ENCODE assay signal across 8 cellular contexts in the genomic region with DNA sequence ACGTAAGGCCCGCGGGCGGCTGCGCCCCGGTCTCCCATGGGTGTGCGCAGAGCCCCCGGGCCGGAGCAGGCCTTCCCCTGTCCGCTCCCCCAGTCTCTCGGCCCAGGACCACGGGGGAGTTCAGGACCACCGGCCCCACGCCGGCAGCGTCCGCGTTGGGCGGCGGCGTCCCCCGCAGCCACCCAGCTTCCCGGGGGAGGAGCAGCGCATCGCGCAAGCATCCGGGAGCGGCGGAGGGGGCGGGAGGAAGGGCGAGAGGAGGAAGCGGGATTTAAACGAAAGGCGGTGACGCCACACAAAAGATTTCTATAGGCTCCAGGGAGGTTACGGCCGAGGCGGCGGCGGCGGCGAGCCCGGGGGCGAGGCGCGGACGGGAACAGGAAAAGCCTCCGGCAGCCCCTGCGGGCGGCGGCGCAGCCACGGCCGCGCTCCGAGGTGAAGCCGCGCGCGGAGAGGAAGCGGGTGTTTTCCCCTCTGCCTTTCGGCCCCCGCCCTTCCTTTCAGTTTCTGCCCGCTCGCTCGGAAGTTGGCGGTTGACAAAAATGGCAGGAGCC. TPM values are rescaled to one million over a fixed set of nuclear protein-coding genes. Genes with fewer than 3 reads are reported as not detected.
A peak's percentile ranks its signal among the peaks of the same experiment; 100 is the strongest.
DNase-seq lines count a peak whose midpoint lies in the region; ATAC-seq and TF ChIP-seq lines count a peak whose summit lies in the region.

A gene (plus strand): TSS at position 298 of the 554 bp plus-strand sequence. CDS start 1,349 bp downstream, outside the sequence.

- H3K4me3 Mint-ChIP-seq in T-helper 2 cell treated with Interferon-gamma antibody and Interleukin-4, amounts not matched to agents 5 μg/mL and 100 μg/mL, for 36 hours: peak within 1 kb of the TSS; percentile 99

- H3K27me3 ChIP-seq in right cardiac atrium (ENCODE audit: control insufficient read depth, insufficient read depth) (no peaks in the 10 kb centered on the region), rectal smooth muscle tissue (ENCODE audit: control insufficient read depth, insufficient read depth, low read length) (no peaks in the 10 kb centered on the region), uterus (no peaks in the 10 kb centered on the region)

- H3K36me3 Mint-ChIP-seq in T-helper 2 cell treated with Interferon-gamma antibody and Interleukin-4, amounts not matched to agents 5 μg/mL and 100 μg/mL, for 36 hours (ENCODE audit: low read depth): peaks cover 43% of the 10 kb centered on the region

- H3K27me3 Mint-ChIP-seq in T-helper 2 cell treated with Interferon-gamma antibody and Interleukin-4, amounts not matched to agents 5 μg/mL and 100 μg/mL, for 36 hours (ENCODE audit: low read depth): no peaks in the 10 kb centered on the region

- H3K4me1 Mint-ChIP-seq in T-helper 2 cell treated with Interferon-gamma antibody and Interleukin-4, amounts not matched to agents 5 μg/mL and 100 μg/mL, for 36 hours (ENCODE audit: low read depth): peaks cover 53% of the 10 kb centered on the region

- H3K4me1 ChIP-seq in right cardiac atrium (ENCODE audit: control insufficient read depth, insufficient read depth, low read length) (no peaks in the 10 kb centered on the region), rectal smooth muscle tissue (ENCODE audit: control insufficient read depth, insufficient read depth, low read length) (peaks cover 18% of the 10 kb centered on the region), uterus (peaks cover 3 to 15% of the 10 kb centered on the region in 2 donors)

- intact Hi-C loops in right cardiac atrium (cut with DNase I) (loop anchor here in 3 of 4 donors (5.0 to 10.0 kb wide), 2 partner anchors 94 to 97 kb away; no protein-coding TSS in a partner anchor), uterus (cut with DNase I; ENCODE audit: low total_unique reads) (no loop called here)

- peak within 1 kb of the TSS; percentile 92 for H3K27ac ChIP-seq in right cardiac atrium (ENCODE audit: low read length)
- peak within 1 kb of the TSS; percentile 92 for H3K27ac ChIP-seq in rectal smooth muscle tissue (ENCODE audit: low read depth, low read length)
- peak within 1 kb of the TSS; percentile 92 to 98 for H3K27ac ChIP-seq in uterus

- TF ChIP-seq CTCF in uterus (IDR thresholded peaks at IDR 0.05): peak in 1 of 4 experiments; percentile 13

- DNase-seq in NCI-H187 treated with DMSO at 0.1 percent for 48 hours (lab: John Stamatoyannopoulos, UW): peak; percentile 22
- DNase-seq in T-helper 2 cell treated with Interferon-gamma antibody and Interleukin-4, amounts not matched to agents 5 μg/mL and 100 μg/mL, for 36 hours (ENCODE audit: low spot score): peak; percentile 89
- peak in 56 of 58 donors; percentile 33 to 90 (median 76) for DNase-seq in anterior cingulate cortex (lab: John Stamatoyannopoulos, UW)
- DNase-seq in right cardiac atrium: peak; percentile 93 to 95 (median 95)
- peak; percentile 84 to 89 for DNase-seq in uterus

- H3K9ac ChIP-seq in rectal smooth muscle tissue (ENCODE audit: low read length): peak within 1 kb of the TSS; percentile 77

- peaks cover 12% of the 10 kb centered on the region for H3K9me3 Mint-ChIP-seq in T-helper 2 cell treated with Interferon-gamma antibody and Interleukin-4, amounts not matched to agents 5 μg/mL and 100 μg/mL, for 36 hours

- H3K36me3 ChIP-seq in rectal smooth muscle tissue (ENCODE audit: control insufficient read depth, insufficient read depth, low read length): no peaks in the 10 kb centered on the region
- H3K36me3 ChIP-seq in uterus: no peaks in the 10 kb centered on the region

- under 1% methylated on average over 67 of the region's 67 CpGs for WGBS in right cardiac atrium

- H3K9me3 ChIP-seq in right cardiac atrium (ENCODE audit: control insufficient read depth, low read length): no peaks in the 10 kb centered on the region
- no peaks in the 10 kb centered on the region for H3K9me3 ChIP-seq in uterus

- peak within 1 kb of the TSS; percentile 97 for H3K27ac Mint-ChIP-seq in T-helper 2 cell treated with Interferon-gamma antibody and Interleukin-4, amounts not matched to agents 5 μg/mL and 100 μg/mL, for 36 hours

- ATAC-seq in GM18505 (IDR thresholded peaks at IDR 0.05; ENCODE audit: unreplicated experiment) (peak; percentile 50), HG02938 (IDR thresholded peaks at IDR 0.05; ENCODE audit: unreplicated experiment) (peak; percentile 50), right cardiac atrium (peak; percentile 84 to 88)

- peak; percentile 75 for TF ChIP-seq POLR2A in GM18505 (IDR thresholded peaks at IDR 0.05; ENCODE audit: borderline replicate concordance, extremely low read depth, insufficient read depth, insufficient read length)
- peak; percentile 55 to 92 for TF ChIP-seq POLR2A in uterus (IDR thresholded peaks at IDR 0.05)

- peak within 1 kb of the TSS; percentile 87 for H3K4me3 ChIP-seq in right cardiac atrium (ENCODE audit: low read length)
- peak within 1 kb of the TSS; percentile 61 for H3K4me3 ChIP-seq in rectal smooth muscle tissue (ENCODE audit: low read length)
- peak within 1 kb of the TSS; percentile 60 to 88 for H3K4me3 ChIP-seq in uterus

RNA-seq across cellular contexts. Expression of the gene that starts here (rescaled TPM):
- total RNA-seq in right cardiac atrium (10 to 100 TPM in 1 of 4 donors, 1 to 10 TPM in 3; 6.7 to 17.2 (median 7.3) TPM), uterus (10 to 100 TPM; 10.1 to 22.4 (median 17.8) TPM)
- 4.8 TPM for polyA plus RNA-seq in right cardiac atrium

Comparison
In these comparisons a context has a peak if more than half of its experiments do, and no peak if none do; other contexts are left out.
1. Peak in every context shown above with its lines: DNase-seq, ATAC-seq, H3K4me3 ChIP-seq and H3K27ac ChIP-seq.
2. DNase-seq: peak in every context shown above with its lines; median percentile 95 in right cardiac atrium; 89 in T-helper 2 cell treated with Interferon-gamma antibody and Interleukin-4, amounts not matched to agents 5 μg/mL and 100 μg/mL, for 36 hours; 86 in uterus; 76 in anterior cingulate cortex; 22 in NCI-H187 treated with DMSO at 0.1 percent for 48 hours.